Comparison of ENCODE assay signal across 20 cellular contexts in the genomic region with DNA sequence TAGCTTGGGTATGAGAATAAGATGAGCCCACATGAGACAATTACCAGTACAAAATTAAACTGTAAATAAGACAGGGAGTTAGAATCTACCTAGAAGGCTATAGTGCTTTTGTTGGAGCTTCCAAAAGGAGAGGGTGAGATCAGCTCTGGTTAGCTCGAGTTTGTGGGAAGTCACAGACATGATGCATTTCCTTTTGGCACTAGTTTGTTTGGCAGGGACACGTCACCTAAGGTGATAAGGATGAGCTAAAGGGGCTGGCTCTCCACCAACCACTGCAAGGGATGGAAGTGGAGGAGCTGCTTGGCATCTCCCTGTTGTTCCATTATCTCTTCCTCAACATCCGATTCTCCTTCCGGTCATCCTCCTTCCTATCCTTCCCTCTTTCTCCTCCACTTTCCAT. TPM values are rescaled to one million over a fixed set of nuclear protein-coding genes. Genes with fewer than 3 reads are reported as not detected.
A peak's percentile ranks its signal among the peaks of the same experiment; 100 is the strongest.
DNase-seq lines count a peak whose midpoint lies in the region; ATAC-seq, FAIRE-seq and TF ChIP-seq lines count a peak whose summit lies in the region.
"Had no signal": no experiment of that assay in that cellular context is flagged by ENCODE, and none has a peak within 500 bp of the region (broad histone marks: within the 10 kb centered on the region; RNA-seq: fewer than 3 reads in every experiment).

No MANE protein-coding gene starts in this region.

- no peak for ATAC-seq in HG02759 (IDR thresholded peaks at IDR 0.05; ENCODE audit: unreplicated experiment)
- ATAC-seq: A549, HCT116, Right ventricle myocardium inferior had no signal

- FAIRE-seq in astrocyte (lab: Jason Lieb, UNC), result no peak

- peaks cover 5% of the 10 kb centered on the region for H3K9me3 ChIP-seq in astrocyte (ENCODE audit: insufficient read depth, low read depth, low read length)
- H3K9me3 ChIP-seq: SK-N-SH had no signal

- no peak overlapping the region for H3K27ac Mint-ChIP-seq in HFFc6
- H3K27ac Mint-ChIP-seq in astrocyte (ENCODE audit: unreplicated experiment), result no peak overlapping the region

- no peak overlapping the region for H3K27ac ChIP-seq in astrocyte (ENCODE audit: low read depth, low read length)
- H3K27ac ChIP-seq: A549, C4-2B, PC-9 had no signal

- H3K9me3 Mint-ChIP-seq in HFFc6 (peaks cover 14% of the 10 kb centered on the region), astrocyte (ENCODE audit: unreplicated experiment) (peaks cover 5% of the 10 kb centered on the region)

- DNase-seq in AG10803 (ENCODE audit: low read depth), result peak; percentile 26
- DNase-seq in HFFc6, result peak; percentile 37
- DNase-seq in astrocyte (ENCODE audit: low read depth), result peak; percentile 52
- peak; percentile 60 for DNase-seq in fibroblast of the aortic adventitia (ENCODE audit: low read depth)
- no peak for DNase-seq in stimulated activated CD4-positive, alpha-beta T cell treated with anti-CD3 and anti-CD28 coated beads, Interleukin-2, amount 100 ng/mL, for 48 hours
- DNase-seq in cardiac septum (ENCODE audit: low spot score), result no peak
- no peak for DNase-seq in foreskin melanocyte
- DNase-seq: DMS 273 treated with DMSO at 0.1 percent for 48 hours, Karpas-422, NCI-H1105, NCI-H1694, NCI-H510A treated with DMSO at 0.1 percent for 48 hours, NCI-H82, PC-9, SK-N-SH had no signal

- H3K4me1 Mint-ChIP-seq in HFFc6 (ENCODE audit: low read depth) (peaks cover 15% of the 10 kb centered on the region), astrocyte (ENCODE audit: low read depth, unreplicated experiment) (no peaks in the 10 kb centered on the region)

- no peaks in the 10 kb centered on the region for H3K27me3 ChIP-seq in astrocyte (ENCODE audit: insufficient read depth, low read length)

- H2AFZ ChIP-seq in astrocyte (ENCODE audit: low read depth, low read length), result no peak overlapping the region
- H2AFZ ChIP-seq: PC-9 had no signal

- no peaks in the 10 kb centered on the region for H3K4me1 ChIP-seq in astrocyte (ENCODE audit: insufficient read depth, low read length)

- H4K20me1 ChIP-seq in astrocyte (ENCODE audit: insufficient read depth, low read length), result no peaks in the 10 kb centered on the region

- H3K79me2 ChIP-seq in astrocyte (ENCODE audit: insufficient read depth, low read length), result no peaks in the 10 kb centered on the region

- H3K4me3 Mint-ChIP-seq in HFFc6 (no peak overlapping the region), astrocyte (ENCODE audit: unreplicated experiment) (no peak overlapping the region)

- H3K36me3 ChIP-seq in astrocyte (ENCODE audit: insufficient read depth, low read length), result no peaks in the 10 kb centered on the region

- H3K27me3 Mint-ChIP-seq in HFFc6 (ENCODE audit: insufficient read depth), result no peaks in the 10 kb centered on the region; the same call in 1 of the 2 replicates
- H3K27me3 Mint-ChIP-seq in astrocyte (ENCODE audit: low read depth, unreplicated experiment), result peaks cover 3% of the 10 kb centered on the region

- H3K36me3 Mint-ChIP-seq in HFFc6 (ENCODE audit: low read depth) (peaks cover 13% of the 10 kb centered on the region), astrocyte (ENCODE audit: low read depth, unreplicated experiment) (peaks cover 2% of the 10 kb centered on the region)

- TF ChIP-seq CTCF in AG10803 (conservative IDR thresholded peaks at IDR 0.05; ENCODE audit: low read length) (no peak), HFFc6 (IDR thresholded peaks at IDR 0.05) (no peak), astrocyte (IDR thresholded peaks at IDR 0.05; ENCODE audit: insufficient read depth, low read depth, low read length) (no peak), fibroblast of the aortic adventitia (IDR thresholded peaks at IDR 0.05; ENCODE audit: insufficient read depth, low read length) (no peak)

- intact Hi-C loops in cardiac septum (cut with DNase I), result no loop called here

- H3K4me3 ChIP-seq in AG10803 (ENCODE audit: low read length) (no peak overlapping the region), astrocyte (ENCODE audit: insufficient read depth, low read depth, low read length) (no peak overlapping the region), fibroblast of the aortic adventitia (ENCODE audit: low read depth, low read length) (no peak overlapping the region)
- H3K4me3 ChIP-seq: A549, PC-9 had no signal

- H3K9ac ChIP-seq in astrocyte (ENCODE audit: low read length), result no peak overlapping the region
- H3K9ac ChIP-seq: SK-N-SH had no signal

- no peak overlapping the region for H3K4me2 ChIP-seq in astrocyte (ENCODE audit: low read length)
- H3K4me2 ChIP-seq: A549, PC-9, SK-N-SH had no signal

RNA-seq across cellular contexts. Expression of gene CPM, which starts 48.6 kb away (rescaled TPM):
- 1 to 10 TPM; 1.4 to 3.0 (median 2.3) TPM for total RNA-seq in HFFc6 (2021; fragmentation: NEBNext Ultra II Directional; extraction: Animal tissue kit (Norgen Biotek cat#: 25700))
- total RNA-seq in astrocyte (2.7 and 3.5 TPM in 2 replicates), fibroblast of the aortic adventitia (ENCODE audit: low replicate concordance) (0.08 and 17.1 TPM in 2 replicates), cardiac septum (3.2 TPM)

Comparison
In these comparisons a context has a peak if more than half of its experiments do, and no peak if none do; other contexts are left out.
1. DNase-seq: peak in AG10803 (single experiment), HFFc6 (single experiment), astrocyte (single experiment) and fibroblast of the aortic adventitia (single experiment); none in stimulated activated CD4-positive, alpha-beta T cell treated with anti-CD3 and anti-CD28 coated beads, Interleukin-2, amount 100 ng/mL, for 48 hours (0 of 2), cardiac septum (single experiment) and foreskin melanocyte (single experiment).